In the genomic region with DNA sequence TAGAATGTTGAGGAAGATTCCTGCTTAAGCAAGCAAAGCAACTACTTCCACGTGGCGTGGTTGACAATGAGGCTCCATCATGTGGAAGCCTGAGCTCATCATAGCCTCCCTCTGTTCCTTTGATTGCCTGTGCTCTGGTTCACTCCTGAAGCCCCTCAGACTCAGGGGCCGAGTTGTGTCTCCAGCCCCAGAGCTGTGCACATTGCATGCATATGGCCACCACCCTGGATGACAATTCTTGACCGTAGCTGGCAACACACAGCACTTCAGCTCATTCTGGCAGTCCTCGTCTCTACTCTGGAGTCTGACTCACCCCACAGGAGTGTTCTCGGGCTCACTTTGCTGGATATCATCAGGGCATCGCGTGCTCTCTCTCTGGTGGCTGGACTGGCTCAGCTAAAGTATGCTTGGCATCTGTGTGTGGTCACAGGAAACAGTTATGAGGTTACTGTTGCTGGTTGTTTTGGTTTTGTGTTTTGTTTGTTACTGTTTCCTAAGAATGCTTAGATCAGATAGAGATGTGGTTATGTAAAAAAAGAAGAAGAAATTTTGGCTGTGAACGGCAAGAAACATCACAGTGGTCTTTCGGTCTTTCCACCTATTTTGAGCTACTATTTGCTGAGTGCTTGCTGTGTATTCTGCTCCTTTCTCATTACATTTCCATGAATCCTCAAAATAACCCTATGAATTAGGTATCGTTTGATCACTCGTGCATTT, we compare ENCODE assay signal across 8 cellular contexts. TPM values are rescaled to one million over a fixed set of nuclear protein-coding genes. Genes with fewer than 3 reads are reported as not detected.
DNase-seq lines count a peak whose midpoint lies in the region; ATAC-seq, FAIRE-seq and TF ChIP-seq lines count a peak whose summit lies in the region.

No MANE protein-coding gene starts in this region.

- peaks cover 10% of the 10 kb centered on the region for H3K27me3 Mint-ChIP-seq in activated T-cell treated with anti-CD3 and anti-CD28 coated beads, Interleukin-2, amount 50 U/mL, for 72 hours (ENCODE audit: low read depth)

- FAIRE-seq in urothelium cell line (lab: Jason Lieb, UNC) (no peak), D721Med (lab: Jason Lieb, UNC) (no peak)

- TF ChIP-seq CTCF in right atrium auricular region (IDR thresholded peaks at IDR 0.05) (no peak), D721Med (IDR thresholded peaks at IDR 0.05; ENCODE audit: insufficient read depth, missing control alignments) (no peak)

- H3K4me1 ChIP-seq in adipocyte (ENCODE audit: control insufficient read depth, insufficient read depth, low read length) (peaks cover 29% of the 10 kb centered on the region), right atrium auricular region (peaks cover 0 to 8% of the 10 kb centered on the region in 2 donors)

- no peak overlapping the region for H3K27ac Mint-ChIP-seq in activated T-cell treated with anti-CD3 and anti-CD28 coated beads, Interleukin-2, amount 50 U/mL, for 72 hours

- peak overlapping the region; percentile 46 for H3K9ac ChIP-seq in adipocyte (ENCODE audit: low read length)

- H3K4me3 ChIP-seq in adipocyte (ENCODE audit: low read length) (peak overlapping the region; percentile 10), right atrium auricular region (no peak overlapping the region)

- H3K9me3 ChIP-seq in adipocyte (ENCODE audit: control insufficient read depth, low read length) = no peaks in the 10 kb centered on the region
- no peaks in the 10 kb centered on the region for H3K9me3 ChIP-seq in right atrium auricular region

- peak; percentile 17 to 60 for ATAC-seq in activated T-cell treated with anti-CD3 and anti-CD28 coated beads, Interleukin-2, amount 50 U/mL, for 72 hours (replicated peaks in 1 of 2)
- no peak for ATAC-seq in GM21528 (IDR thresholded peaks at IDR 0.05; ENCODE audit: low FRiP score, unreplicated experiment)

- H3K27me3 ChIP-seq in adipocyte (replicated peaks; ENCODE audit: control insufficient read depth, insufficient read depth, low read length) (no peaks in the 10 kb centered on the region), right atrium auricular region (no peaks in the 10 kb centered on the region)

- H3K27ac ChIP-seq in right atrium auricular region = peak overlapping the region in 1 of 2 donors; percentile 54

- H3K4me1 Mint-ChIP-seq in activated T-cell treated with anti-CD3 and anti-CD28 coated beads, Interleukin-2, amount 50 U/mL, for 72 hours (ENCODE audit: low read depth) = peaks cover 8% of the 10 kb centered on the region

- H3K9me3 Mint-ChIP-seq in activated T-cell treated with anti-CD3 and anti-CD28 coated beads, Interleukin-2, amount 50 U/mL, for 72 hours = no peaks in the 10 kb centered on the region

- H3K36me3 Mint-ChIP-seq in activated T-cell treated with anti-CD3 and anti-CD28 coated beads, Interleukin-2, amount 50 U/mL, for 72 hours (ENCODE audit: insufficient read depth in 2 of 2) = no peaks in the 10 kb centered on the region

- H3K4me3 Mint-ChIP-seq in activated T-cell treated with anti-CD3 and anti-CD28 coated beads, Interleukin-2, amount 50 U/mL, for 72 hours = no peak overlapping the region

- no peaks in the 10 kb centered on the region for H3K36me3 ChIP-seq in adipocyte (ENCODE audit: control insufficient read depth, insufficient read depth, low read length, severe bottlenecking)
- H3K36me3 ChIP-seq in right atrium auricular region = no peaks in the 10 kb centered on the region

- no peak for DNase-seq in activated T-cell treated with anti-CD3 and anti-CD28 coated beads, Interleukin-2, amount 50 U/mL, for 72 hours
- no peak for DNase-seq in activated T-cell treated with anti-CD3 and anti-CD28 coated beads, Interleukin-2, amount 50 U/mL, for 1 hour
- peak; percentile 99 for DNase-seq in adipocyte (ENCODE audit: low read depth)
- peak; percentile 61 for DNase-seq in right atrium auricular region (ENCODE audit: low spot score)
- peak; percentile 89 for DNase-seq in urothelium cell line (ENCODE audit: low spot score)
- DNase-seq in D721Med (ENCODE audit: insufficient read length, low spot score) = no peak
- DNase-seq in stimulated activated CD8-positive, alpha-beta memory T cell treated with anti-CD3 and anti-CD28 coated beads, Interleukin-4, amount 100 ng/mL, for 48 hours = no peak

RNA-seq across cellular contexts. Expression of gene MRPS22, which starts 41.6 kb away (rescaled TPM):
- 10 to 100 TPM; 61.7 to 67.5 TPM for total RNA-seq in activated T-cell treated with anti-CD3 and anti-CD28 coated beads, Interleukin-2, amount 50 U/mL, for 72 hours
- total RNA-seq in right atrium auricular region = 10 to 100 TPM; 46.9 to 78.2 TPM

Comparison
In these comparisons a context has a peak if more than half of its experiments do, and no peak if none do; other contexts are left out.
1. DNase-seq: peak in adipocyte (single experiment), right atrium auricular region (single experiment) and urothelium cell line (single experiment); none in activated T-cell treated with anti-CD3 and anti-CD28 coated beads, Interleukin-2, amount 50 U/mL, for 72 hours (0 of 2), activated T-cell treated with anti-CD3 and anti-CD28 coated beads, Interleukin-2, amount 50 U/mL, for 1 hour (single experiment), D721Med (single experiment) and stimulated activated CD8-positive, alpha-beta memory T cell treated with anti-CD3 and anti-CD28 coated beads, Interleukin-4, amount 100 ng/mL, for 48 hours (single experiment).